17 cellular contexts compared by ENCODE assay signal in the genomic region with DNA sequence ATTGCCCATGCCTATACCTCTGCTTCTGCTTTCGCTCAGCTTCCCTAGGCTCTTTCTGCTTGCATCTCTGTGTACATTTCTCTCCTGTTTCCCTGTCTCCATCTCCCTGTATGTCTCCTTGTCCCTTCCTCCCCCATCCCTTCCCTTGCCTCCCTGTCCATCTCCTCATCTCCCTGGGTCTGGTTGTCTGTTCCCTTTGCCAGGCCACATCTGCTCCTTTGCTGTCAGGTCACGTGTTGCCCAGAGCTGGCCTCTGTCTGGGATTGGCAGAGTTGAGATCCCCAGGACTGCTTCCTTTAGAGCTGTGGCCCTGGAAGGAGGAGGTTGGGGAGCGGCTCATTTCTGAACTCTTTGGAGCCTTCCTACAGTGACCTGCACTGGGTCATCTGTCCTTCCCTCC.
"Had no signal": no experiment of that assay in that cellular context is flagged by ENCODE, and none has a peak within 500 bp of the region (broad histone marks: within the 10 kb centered on the region; RNA-seq: fewer than 3 reads in every experiment).

No MANE protein-coding gene starts in this region.

- H3K4me1 Mint-ChIP-seq: central memory CD8-positive, alpha-beta T cell had no signal

- H3K36me3 Mint-ChIP-seq: activated naive CD8-positive, alpha-beta T cell; brain; natural killer cell treated with Interleukin-12 subunit alpha and Interleukin-12 subunit beta and Interleukin-15 and Interleukin-18, amount 100 ng/mL, for 72 hours had no signal

- ATAC-seq: gastrocnemius medialis; mucosa of descending colon; natural killer cell treated with Interleukin-12 subunit alpha and Interleukin-12 subunit beta and Interleukin-15 and Interleukin-18, amount 100 ng/mL, for 72 hours had no signal

- H3K4me3 Mint-ChIP-seq: activated naive CD8-positive, alpha-beta T cell; brain; central memory CD8-positive, alpha-beta T cell; natural killer cell treated with Interleukin-12 subunit alpha and Interleukin-12 subunit beta and Interleukin-15 and Interleukin-18, amount 100 ng/mL, for 72 hours had no signal

- DNase-seq: activated CD4-positive, CD25-positive, alpha-beta regulatory T cell; activated effector memory CD4-positive, alpha-beta T cell treated with Interleukin-2 at 50 U/mL for 16 hours; activated T-cell treated with anti-CD3 and anti-CD28 coated beads, Interleukin-2, amount 50 U/mL, for 1 hour; effector memory CD4-positive, alpha-beta T cell; gastrocnemius medialis; hippocampal formation; kidney glomerular epithelial cell; mucosa of descending colon; stimulated activated CD4-positive, alpha-beta T cell treated with anti-CD3 and anti-CD28 coated beads, Interleukin-15, amount 100 ng/mL, for 24 hours; stomach; T-helper 2 cell had no signal

- H3K27me3 ChIP-seq: gastrocnemius medialis had no signal

- H3K27ac Mint-ChIP-seq: activated naive CD8-positive, alpha-beta T cell; brain; natural killer cell treated with Interleukin-12 subunit alpha and Interleukin-12 subunit beta and Interleukin-15 and Interleukin-18, amount 100 ng/mL, for 72 hours had no signal

- H3K27ac ChIP-seq: stomach, thoracic aorta had no signal

- H3K36me3 ChIP-seq: gastrocnemius medialis, stomach, thoracic aorta had no signal

- H3K9me3 Mint-ChIP-seq: brain; central memory CD8-positive, alpha-beta T cell; natural killer cell treated with Interleukin-12 subunit alpha and Interleukin-12 subunit beta and Interleukin-15 and Interleukin-18, amount 100 ng/mL, for 72 hours had no signal

- H3K9me3 ChIP-seq: gastrocnemius medialis, mucosa of descending colon, stomach, thoracic aorta had no signal

- H3K4me3 ChIP-seq: gastrocnemius medialis, lung, mucosa of descending colon, stomach, thoracic aorta had no signal
